ENCODE assay signal across 8 cellular contexts in genomic region chr1:157105988-157106812, GRCh38. TPM values are rescaled to one million over a fixed set of nuclear protein-coding genes. Genes with fewer than 3 reads are reported as not detected.
DNase-seq lines count a peak whose midpoint lies in the region; ATAC-seq and TF ChIP-seq lines count a peak whose summit lies in the region.

No MANE protein-coding gene starts in this region.

- no peaks in the 10 kb centered on the region for H3K9me3 Mint-ChIP-seq in Calu3 (ENCODE audit: low read depth, unreplicated experiment)
- H3K9me3 Mint-ChIP-seq in activated B cell treated with CpG ODN at 0.5 μM for 24 hours, result no peaks in the 10 kb centered on the region

- H3K36me3 ChIP-seq in hepatocyte (replicated peaks; ENCODE audit: insufficient read depth, low read depth) (no peaks in the 10 kb centered on the region), upper lobe of right lung (no peaks in the 10 kb centered on the region)

- H3K9me2 ChIP-seq in hepatocyte (replicated peaks; ENCODE audit: insufficient read depth), result no peaks in the 10 kb centered on the region

- POLR2A ChIA-PET in activated B cell treated with CpG ODN at 0.5 μM for 24 hours (lab: Charles Lee), result interaction anchor here (0.7 to 1.9 kb wide), 3 partner anchors 31 to 35 kb away, joined by 3 to 7 read pairs (median 4); partner anchors contain the start of gene ETV3

- H4K20me1 ChIP-seq in hepatocyte (ENCODE audit: insufficient read depth, poor library complexity, severe bottlenecking), result no peaks in the 10 kb centered on the region

- BruUV-seq in Calu3 (replicated peaks; lab: Mats Ljungman, UMichigan), result no TSS peak

- H3K9me3 ChIP-seq in hepatocyte (ENCODE audit: low read depth) (no peaks in the 10 kb centered on the region), upper lobe of right lung (no peaks in the 10 kb centered on the region)

- ATAC-seq in GM19397 (IDR thresholded peaks at IDR 0.05; ENCODE audit: unreplicated experiment), result peak; percentile 72
- peak; percentile 65 for ATAC-seq in HG03457 (IDR thresholded peaks at IDR 0.05; ENCODE audit: unreplicated experiment)
- ATAC-seq in activated B cell treated with CpG ODN at 0.5 μM for 24 hours (ENCODE audit: low read depth), result peak; percentile 90
- ATAC-seq in upper lobe of right lung, result peak; percentile 78

- DNase-seq in Calu3 (peak; percentile 43), activated B cell treated with CpG ODN at 0.5 μM for 24 hours (peak; percentile 37), hepatocyte (ENCODE audit: low spot score) (peak; percentile 44), upper lobe of right lung (peak; percentile 73), occipital lobe (lab: John Stamatoyannopoulos, UW) (no peak), KBM-7 (no peak)

- H3K4me3 ChIP-seq in hepatocyte (no peak overlapping the region), upper lobe of right lung (no peak overlapping the region)

- no peaks in the 10 kb centered on the region for H3K79me2 ChIP-seq in hepatocyte

- 70% methylated on average over 6 of the region's 6 CpGs for WGBS in hepatocyte (ENCODE audit: low lambda C conversion rate, missing lambda C conversion rate)

- no peak overlapping the region for H2AFZ ChIP-seq in hepatocyte

- peaks cover 20% of the 10 kb centered on the region for H3K27me3 ChIP-seq in hepatocyte
- H3K27me3 ChIP-seq in upper lobe of right lung, result peaks cover 27% of the 10 kb centered on the region

- peak overlapping the region; percentile 7 for H3K27ac Mint-ChIP-seq in Calu3 (ENCODE audit: unreplicated experiment)
- H3K27ac Mint-ChIP-seq in activated B cell treated with CpG ODN at 0.5 μM for 24 hours, result peak overlapping the region; percentile 59

- H3K27ac ChIP-seq in hepatocyte, result no peak overlapping the region
- no peak overlapping the region for H3K27ac ChIP-seq in upper lobe of right lung

- in situ Hi-C loops in KBM-7 (cut with MboI; ENCODE audit: low pct_unique_long_range_greater_than_20kb, low sequenced_read_pairs), result no loop called here

- H3K4me1 ChIP-seq in hepatocyte (ENCODE audit: insufficient read depth), result no peaks in the 10 kb centered on the region
- no peaks in the 10 kb centered on the region for H3K4me1 ChIP-seq in upper lobe of right lung

- H3K27me3 Mint-ChIP-seq in Calu3 (ENCODE audit: unreplicated experiment) (peaks cover 86% of the 10 kb centered on the region), activated B cell treated with CpG ODN at 0.5 μM for 24 hours (peaks cover 35% of the 10 kb centered on the region)

- H3K4me1 Mint-ChIP-seq in Calu3 (ENCODE audit: low read depth, unreplicated experiment), result peaks cover 14% of the 10 kb centered on the region
- peaks cover 26% of the 10 kb centered on the region for H3K4me1 Mint-ChIP-seq in activated B cell treated with CpG ODN at 0.5 μM for 24 hours

- H3K4me2 ChIP-seq in hepatocyte, result no peak overlapping the region

- H3K4me3 Mint-ChIP-seq in Calu3 (ENCODE audit: low read depth, unreplicated experiment) (no peak overlapping the region), activated B cell treated with CpG ODN at 0.5 μM for 24 hours (peak overlapping the region; percentile 26)

- intact Hi-C loops in Calu3 (cut with micrococcal nuclease; ENCODE audit: unreplicated experiment) (no loop called here), activated B cell treated with CpG ODN at 0.5 μM for 24 hours (cut with micrococcal nuclease) (loop anchor here (2.0 kb wide), 1 partner anchor 33 kb away; the partner anchor contains the start of gene ETV3), upper lobe of right lung (cut with DNase I) (no loop called here)

- CTCF ChIA-PET in Calu3 (lab: Charles Lee) (interaction anchor here (0.6 to 1.5 kb wide), 4 partner anchors 13 to 213 kb away, joined by 3 to 7 read pairs (median 4); no protein-coding TSS in a partner anchor), activated B cell treated with CpG ODN at 0.5 μM for 24 hours (lab: Charles Lee) (interaction anchor here (1.0 kb wide), 1 partner anchor 16 kb away, joined by 4 read pairs; no protein-coding TSS in a partner anchor)

- H3K36me3 Mint-ChIP-seq in Calu3 (ENCODE audit: insufficient read depth, unreplicated experiment), result no peaks in the 10 kb centered on the region
- no peaks in the 10 kb centered on the region for H3K36me3 Mint-ChIP-seq in activated B cell treated with CpG ODN at 0.5 μM for 24 hours (ENCODE audit: low read depth)

- TF ChIP-seq CTCF in Calu3 (IDR thresholded peaks at IDR 0.05; ENCODE audit: unreplicated experiment) (no peak), activated B cell treated with CpG ODN at 0.5 μM for 24 hours (IDR thresholded peaks at IDR 0.05) (no peak), hepatocyte (IDR thresholded peaks at IDR 0.05; ENCODE audit: poor library complexity) (no peak), upper lobe of right lung (IDR thresholded peaks at IDR 0.05) (no peak)

RNA-seq across cellular contexts. Expression of gene ETV3L, which starts 6.6 kb away (rescaled TPM):
- total RNA-seq in Calu3 (2022) (not detected in 2 replicates), activated B cell treated with CpG ODN at 0.5 μM for 24 hours (0.29 TPM in 1 of 2 replicates, not detected in the other), hepatocyte (not detected in 2 replicates), upper lobe of right lung (not detected), occipital lobe (not detected)
- polyA plus RNA-seq in hepatocyte, result not detected in 2 replicates

RNA-seq across cellular contexts. Expression of gene ETV3, which starts 32.0 kb away (rescaled TPM):
- total RNA-seq in Calu3 (2022), result 39.7 and 50.0 TPM in 2 replicates
- total RNA-seq in activated B cell treated with CpG ODN at 0.5 μM for 24 hours, result 26.6 and 31.3 TPM in 2 replicates
- 17.6 and 18.3 TPM in 2 replicates for total RNA-seq in hepatocyte
- polyA plus RNA-seq in hepatocyte, result 8.0 and 8.4 TPM in 2 replicates
- 39.2 TPM for total RNA-seq in upper lobe of right lung
- 16.5 TPM for total RNA-seq in occipital lobe

Comparison
In these comparisons a context has a peak if more than half of its experiments do, and no peak if none do; other contexts are left out.
1. DNase-seq: peak in Calu3 (single experiment), activated B cell treated with CpG ODN at 0.5 μM for 24 hours (single experiment), hepatocyte (single experiment) and upper lobe of right lung (single experiment); none in occipital lobe (single experiment) and KBM-7 (single experiment).
2. Peak in every context shown above with its lines, with median percentiles within 50 percentile points of each other: ATAC-seq.